8 cellular contexts compared by ENCODE assay signal in genomic region chr13:66994097-66994496, GRCh38.
DNase-seq lines count a peak whose midpoint lies in the region; ATAC-seq and TF ChIP-seq lines count a peak whose summit lies in the region.

No MANE protein-coding gene starts in this region.

- no peaks in the 10 kb centered on the region for H3K9me3 ChIP-seq in HUES64 (ENCODE audit: insufficient read depth, low read depth, low read length)
- H3K9me3 ChIP-seq in psoas muscle = no peaks in the 10 kb centered on the region

- H3K9ac ChIP-seq in HUES64 (ENCODE audit: low read depth, low read length) = no peak overlapping the region

- intact Hi-C loops in left ventricle myocardium superior (cut with micrococcal nuclease) = no loop called here
- intact Hi-C loops in psoas muscle (cut with DNase I) = no loop called here

- H3K36me3 ChIP-seq in HUES64 (ENCODE audit: insufficient read depth, low read length) (no peaks in the 10 kb centered on the region), psoas muscle (ENCODE audit: insufficient read depth in 1 of 2, low read depth in 1 of 2) (no peaks in the 10 kb centered on the region)

- H3K4me1 ChIP-seq in HUES64 (ENCODE audit: insufficient read depth, low read length) = peaks cover 15% of the 10 kb centered on the region
- H3K4me1 ChIP-seq in psoas muscle = no peaks in the 10 kb centered on the region

- POLR2A ChIA-PET in GM10248 (lab: Yijun Ruan, JAX) = no interaction called here

- H3K27me3 ChIP-seq in HUES64 (ENCODE audit: insufficient read depth, low read length) = no peaks in the 10 kb centered on the region
- H3K27me3 ChIP-seq in psoas muscle (ENCODE audit: insufficient read depth in 3 of 3, low read length in 2 of 3) = no peaks in the 10 kb centered on the region

- peak; percentile 50 for TF ChIP-seq CTCF in GM10248 (IDR thresholded peaks at IDR 0.05; ENCODE audit: control extremely low read depth, extremely low read depth, low read depth, missing control alignments)
- TF ChIP-seq CTCF in psoas muscle (IDR thresholded peaks at IDR 0.05) = peak; percentile 36

- H3K27ac ChIP-seq in HUES64 (ENCODE audit: low read depth, low read length) (no peak overlapping the region), angular gyrus (ENCODE audit: low read depth, low read length) (peak overlapping the region; percentile 29), psoas muscle (no peak overlapping the region)

- CTCF ChIA-PET in GM10248 (lab: Yijun Ruan, JAX) = interaction anchor here (0.9 to 1.8 kb wide), 10 partner anchors 9 to 84 kb away, joined by 3 to 7 read pairs (median 4); no protein-coding TSS in a partner anchor

- DNase-seq in GM10248 (ENCODE audit: extremely low spot score) (peak; percentile 41), left ventricle myocardium superior (peak; percentile 58), psoas muscle (peak; percentile 51 to 61), DMS153 (lab: John Stamatoyannopoulos, UW) (no peak)

- H3K4me3 ChIP-seq in HUES64 (ENCODE audit: low read length) (peak overlapping the region; percentile 10; the same call in 1 of the 2 replicates), psoas muscle (peak overlapping the region; percentile 40)

- 20% methylated on average over 13 of the region's 13 CpGs for WGBS in HUES64
- 14 to 28% (median 22%) methylated on average over 13 of the region's 13 CpGs for WGBS in psoas muscle, 3 donors

- peak; percentile 59 for ATAC-seq in GM21526 (IDR thresholded peaks at IDR 0.05; ENCODE audit: low FRiP score, unreplicated experiment)
- peak; percentile 97 for ATAC-seq in left ventricle myocardium superior
- peak; percentile 27 to 87 (median 84) for ATAC-seq in psoas muscle
- ATAC-seq in activated CD4-positive, CD25-positive, alpha-beta regulatory T cell treated with anti-CD3 and anti-CD28 coated beads, Interleukin-2, amount 50 U/mL, for 24 hours = no peak

Comparison
In these comparisons a context has a peak if more than half of its experiments do, and no peak if none do; other contexts are left out.
1. ATAC-seq: peak in GM21526 (single experiment), left ventricle myocardium superior (single experiment) and psoas muscle (4 of 4); none in activated CD4-positive, CD25-positive, alpha-beta regulatory T cell treated with anti-CD3 and anti-CD28 coated beads, Interleukin-2, amount 50 U/mL, for 24 hours (0 of 2).